21 cellular contexts compared by ENCODE assay signal in genomic region chr6:24906314-24906713, GRCh38. TPM values are rescaled to one million over a fixed set of nuclear protein-coding genes. Genes with fewer than 3 reads are reported as not detected.
DNase-seq lines count a peak whose midpoint lies in the region; ATAC-seq, FAIRE-seq and TF ChIP-seq lines count a peak whose summit lies in the region.
"Had no signal": no experiment of that assay in that cellular context is flagged by ENCODE, and none has a peak within 500 bp of the region (broad histone marks: within the 10 kb centered on the region; RNA-seq: fewer than 3 reads in every experiment).

No MANE protein-coding gene starts in this region.

- no peak overlapping the region for H3K4me3 Mint-ChIP-seq in activated CD8-positive, alpha-beta T cell treated with anti-CD3 and anti-CD28 coated beads for 36 hours
- no peak overlapping the region for H3K4me3 Mint-ChIP-seq in activated CD8-positive, alpha-beta T cell treated with anti-CD3 and anti-CD28 coated beads, Interleukin-2, amount 10 ng/mL, durations not matched to agents 7 days and 5 days
- peak overlapping the region in 3 of 4 donors; percentile 18 to 76 (median 33) for H3K4me3 Mint-ChIP-seq in IgD-negative memory B cell

- peaks cover 17% of the 10 kb centered on the region for H3K27me3 ChIP-seq in bronchial epithelial cell (ENCODE audit: control insufficient read depth, insufficient read depth, low read length)
- no peaks in the 10 kb centered on the region for H3K27me3 ChIP-seq in psoas muscle (ENCODE audit: insufficient read depth in 3 of 3, low read length in 2 of 3)
- peaks cover 14% of the 10 kb centered on the region for H3K27me3 ChIP-seq in osteoblast (ENCODE audit: insufficient read depth, low read length)
- H3K27me3 ChIP-seq: heart right ventricle, SJCRH30 had no signal

- peaks cover 16% of the 10 kb centered on the region for H3K9me3 Mint-ChIP-seq in activated CD8-positive, alpha-beta T cell treated with anti-CD3 and anti-CD28 coated beads for 36 hours
- no peaks in the 10 kb centered on the region for H3K9me3 Mint-ChIP-seq in activated CD8-positive, alpha-beta T cell treated with anti-CD3 and anti-CD28 coated beads, Interleukin-2, amount 10 ng/mL, durations not matched to agents 7 days and 5 days (ENCODE audit: insufficient read depth)
- H3K9me3 Mint-ChIP-seq in IgD-negative memory B cell = peaks cover 0 to 2% (median 0%) of the 10 kb centered on the region in 3 donors

- H3K4me2 ChIP-seq in osteoblast (ENCODE audit: insufficient read depth, low read length) = no peak overlapping the region
- H3K4me2 ChIP-seq: PC-9 had no signal

- CTCF ChIA-PET in activated CD8-positive, alpha-beta T cell treated with anti-CD3 and anti-CD28 coated beads for 36 hours (lab: Charles Lee) = interaction anchor here (1.4 to 9.4 kb wide), 7 partner anchors 10 to 111 kb away, joined by 3 to 89 read pairs (median 7); partner anchors contain the start of gene RIPOR2
- CTCF ChIA-PET in activated CD8-positive, alpha-beta T cell treated with anti-CD3 and anti-CD28 coated beads, Interleukin-2, amount 10 ng/mL, durations not matched to agents 7 days and 5 days (lab: Charles Lee) = interaction anchor here (0.6 to 13.3 kb wide), 8 partner anchors 12 to 121 kb away, joined by 3 to 198 read pairs (median 6); partner anchors contain the start of gene RIPOR2

- H3K36me3 Mint-ChIP-seq in activated CD8-positive, alpha-beta T cell treated with anti-CD3 and anti-CD28 coated beads for 36 hours (ENCODE audit: low read depth) = peaks cover 62% of the 10 kb centered on the region
- peaks cover 87% of the 10 kb centered on the region for H3K36me3 Mint-ChIP-seq in activated CD8-positive, alpha-beta T cell treated with anti-CD3 and anti-CD28 coated beads, Interleukin-2, amount 10 ng/mL, durations not matched to agents 7 days and 5 days (ENCODE audit: low read depth)
- H3K36me3 Mint-ChIP-seq in IgD-negative memory B cell = peaks cover 32% of the 10 kb centered on the region

- H3K27ac Mint-ChIP-seq in activated CD8-positive, alpha-beta T cell treated with anti-CD3 and anti-CD28 coated beads for 36 hours = peak overlapping the region; percentile 96
- no peak overlapping the region for H3K27ac Mint-ChIP-seq in activated CD8-positive, alpha-beta T cell treated with anti-CD3 and anti-CD28 coated beads, Interleukin-2, amount 10 ng/mL, durations not matched to agents 7 days and 5 days
- peak overlapping the region; percentile 20 to 97 (median 51) for H3K27ac Mint-ChIP-seq in IgD-negative memory B cell

- H3K36me3 ChIP-seq in bronchial epithelial cell (ENCODE audit: control insufficient read depth, insufficient read depth, low read length) (no peaks in the 10 kb centered on the region), psoas muscle (ENCODE audit: insufficient read depth in 1 of 2, low read depth in 1 of 2) (no peaks in the 10 kb centered on the region), osteoblast (ENCODE audit: insufficient read depth, low read length) (no peaks in the 10 kb centered on the region)
- H3K36me3 ChIP-seq: HAP-1, heart right ventricle, SJCRH30 had no signal

- H3K27me3 Mint-ChIP-seq in activated CD8-positive, alpha-beta T cell treated with anti-CD3 and anti-CD28 coated beads for 36 hours = no peaks in the 10 kb centered on the region
- H3K27me3 Mint-ChIP-seq in activated CD8-positive, alpha-beta T cell treated with anti-CD3 and anti-CD28 coated beads, Interleukin-2, amount 10 ng/mL, durations not matched to agents 7 days and 5 days (ENCODE audit: low read depth) = no peaks in the 10 kb centered on the region
- peaks cover 1% of the 10 kb centered on the region for H3K27me3 Mint-ChIP-seq in IgD-negative memory B cell

- intact Hi-C loops in activated CD8-positive, alpha-beta T cell treated with anti-CD3 and anti-CD28 coated beads for 36 hours (cut with micrococcal nuclease) = no loop called here
- intact Hi-C loops in psoas muscle (cut with DNase I) = no loop called here

- no peaks in the 10 kb centered on the region for H4K20me1 ChIP-seq in osteoblast (ENCODE audit: insufficient read depth, low read length)

- H3K4me3 ChIP-seq in bronchial epithelial cell (ENCODE audit: low read depth, low read length) (no peak overlapping the region), psoas muscle (no peak overlapping the region), osteoblast (ENCODE audit: insufficient read depth, low read length) (no peak overlapping the region)
- H3K4me3 ChIP-seq: GM12878, HAP-1, heart right ventricle, PC-9, SJCRH30 had no signal

- POLR2A ChIA-PET in activated CD8-positive, alpha-beta T cell treated with anti-CD3 and anti-CD28 coated beads for 36 hours (lab: Charles Lee) = interaction anchor here (1.0 to 1.4 kb wide), 2 partner anchors 40 to 41 kb away, joined by 3 to 4 read pairs; no protein-coding TSS in a partner anchor
- POLR2A ChIA-PET in activated CD8-positive, alpha-beta T cell treated with anti-CD3 and anti-CD28 coated beads, Interleukin-2, amount 10 ng/mL, durations not matched to agents 7 days and 5 days (lab: Charles Lee) = no interaction called here

- peaks cover 73% of the 10 kb centered on the region for H3K4me1 Mint-ChIP-seq in activated CD8-positive, alpha-beta T cell treated with anti-CD3 and anti-CD28 coated beads for 36 hours (ENCODE audit: low read depth)
- H3K4me1 Mint-ChIP-seq in activated CD8-positive, alpha-beta T cell treated with anti-CD3 and anti-CD28 coated beads, Interleukin-2, amount 10 ng/mL, durations not matched to agents 7 days and 5 days (ENCODE audit: low read depth) = peaks cover 87% of the 10 kb centered on the region
- H3K4me1 Mint-ChIP-seq in IgD-negative memory B cell = peaks cover 72 to 83% (median 73%) of the 10 kb centered on the region in 3 donors

- H3K79me2 ChIP-seq in osteoblast (ENCODE audit: insufficient read depth, low read length) = no peaks in the 10 kb centered on the region

- H3K4me1 ChIP-seq in psoas muscle = peaks cover 60% of the 10 kb centered on the region
- H3K4me1 ChIP-seq in osteoblast (ENCODE audit: insufficient read depth, low read length) = peaks cover 29% of the 10 kb centered on the region

- no peaks in the 10 kb centered on the region for H3K9me3 ChIP-seq in psoas muscle
- H3K9me3 ChIP-seq in osteoblast (ENCODE audit: low read depth, low read length) = no peaks in the 10 kb centered on the region
- H3K9me3 ChIP-seq: SJCRH30 had no signal

- no peak for ATAC-seq in activated CD8-positive, alpha-beta T cell treated with anti-CD3 and anti-CD28 coated beads for 36 hours
- no peak for ATAC-seq in activated CD8-positive, alpha-beta T cell treated with anti-CD3 and anti-CD28 coated beads, Interleukin-2, amount 10 ng/mL, durations not matched to agents 7 days and 5 days
- ATAC-seq in psoas muscle (peak; percentile 51 to 72 (median 70)), GM18502 (IDR thresholded peaks at IDR 0.05; ENCODE audit: poor library complexity, unreplicated experiment) (no peak)
- ATAC-seq: GM12878, heart right ventricle had no signal

- no peak overlapping the region for H2AFZ ChIP-seq in osteoblast (ENCODE audit: low read length)
- H2AFZ ChIP-seq: PC-9 had no signal

- no peak for FAIRE-seq in bronchial epithelial cell (lab: Jason Lieb, UNC)
- FAIRE-seq: A204.1, endometrium, GM12878 had no signal

- DNase-seq in activated CD8-positive, alpha-beta T cell treated with anti-CD3 and anti-CD28 coated beads for 36 hours = no peak
- DNase-seq in activated CD8-positive, alpha-beta T cell treated with anti-CD3 and anti-CD28 coated beads, Interleukin-2, amount 10 ng/mL, durations not matched to agents 7 days and 5 days = no peak
- DNase-seq in bronchial epithelial cell (ENCODE audit: low read depth) (peak; percentile 15), psoas muscle (no peak), germinal center (ENCODE audit: low spot score) (no peak), osteoblast (ENCODE audit: insufficient read length, low spot score, missing footprints) (no peak)
- DNase-seq: activated effector memory CD4-positive, alpha-beta T cell treated with anti-CD3 and anti-CD28 coated beads, Interleukin-2, amount 50 U/mL, for 16 hours; C1 segment of cervical spinal cord; DMS153; heart right ventricle; NCI-H774; PC-9; SJCRH30; stimulated activated CD4-positive, alpha-beta T cell treated with anti-CD3 and anti-CD28 coated beads, Interleukin-4, amount 100 ng/mL, for 1 hour; T-helper 2 cell had no signal

- no peak for TF ChIP-seq CTCF in activated CD8-positive, alpha-beta T cell treated with anti-CD3 and anti-CD28 coated beads for 36 hours (IDR thresholded peaks at IDR 0.05)
- TF ChIP-seq CTCF in bronchial epithelial cell (IDR thresholded peaks at IDR 0.05; ENCODE audit: insufficient read depth, low read length, severe bottlenecking) = no peak
- TF ChIP-seq CTCF in psoas muscle (IDR thresholded peaks at IDR 0.05) = no peak
- TF ChIP-seq CTCF in osteoblast (IDR thresholded peaks at IDR 0.05; ENCODE audit: extremely low read depth, low read depth, low read length) = no peak

- H3K27ac ChIP-seq in psoas muscle (peak overlapping the region; percentile 87), osteoblast (ENCODE audit: low read depth, low read length) (no peak overlapping the region)
- H3K27ac ChIP-seq: heart right ventricle, PC-9, SJCRH30 had no signal

RNA-seq across cellular contexts. Expression of gene RIPOR2, which starts 29.4 kb away (rescaled TPM):
- 10 to 100 TPM; 88.3 to 96.3 TPM for total RNA-seq in activated CD8-positive, alpha-beta T cell treated with anti-CD3 and anti-CD28 coated beads for 36 hours
- total RNA-seq in activated CD8-positive, alpha-beta T cell treated with anti-CD3 and anti-CD28 coated beads, Interleukin-2, amount 10 ng/mL, durations not matched to agents 7 days and 5 days = 100 to 1,000 TPM; 154 to 156 TPM
- polyA plus RNA-seq in IgD-negative memory B cell (561 TPM), psoas muscle (10 to 100 TPM in 1 of 3 donors, 1 to 10 TPM in 2; 1.3 to 12.9 (median 5.8) TPM)
- total RNA-seq in bronchial epithelial cell (under 0.01 TPM in 1 of 2 replicates, not detected in the other), psoas muscle (10 to 100 TPM in 1 of 4 donors, 1 to 10 TPM in 3; 4.1 to 13.2 (median 7.5) TPM), osteoblast (1.4 and 2.1 TPM in 2 replicates)

Comparison
In these comparisons a context has a peak if more than half of its experiments do, and no peak if none do; other contexts are left out.
1. ATAC-seq: peak in psoas muscle (4 of 4); none in activated CD8-positive, alpha-beta T cell treated with anti-CD3 and anti-CD28 coated beads for 36 hours (single experiment), activated CD8-positive, alpha-beta T cell treated with anti-CD3 and anti-CD28 coated beads, Interleukin-2, amount 10 ng/mL, durations not matched to agents 7 days and 5 days (single experiment) and GM18502 (single experiment).
2. H3K4me3 Mint-ChIP-seq: peak in IgD-negative memory B cell (3 of 4); none in activated CD8-positive, alpha-beta T cell treated with anti-CD3 and anti-CD28 coated beads for 36 hours (single experiment) and activated CD8-positive, alpha-beta T cell treated with anti-CD3 and anti-CD28 coated beads, Interleukin-2, amount 10 ng/mL, durations not matched to agents 7 days and 5 days (single experiment).
3. RNA of gene RIPOR2, which starts 29.4 kb away (total RNA-seq): 154 to 156 TPM in activated CD8-positive, alpha-beta T cell treated with anti-CD3 and anti-CD28 coated beads, Interleukin-2, amount 10 ng/mL, durations not matched to agents 7 days and 5 days and 88.3 to 96.3 TPM in activated CD8-positive, alpha-beta T cell treated with anti-CD3 and anti-CD28 coated beads for 36 hours; 4.1 to 13.2 TPM in psoas muscle, 1.4 to 2.1 TPM in osteoblast and under 0.01 TPM in bronchial epithelial cell; every median in the first group is over 4 times any median in the second.